Comparison of ENCODE assay signal across 12 cellular contexts in the genomic region with DNA sequence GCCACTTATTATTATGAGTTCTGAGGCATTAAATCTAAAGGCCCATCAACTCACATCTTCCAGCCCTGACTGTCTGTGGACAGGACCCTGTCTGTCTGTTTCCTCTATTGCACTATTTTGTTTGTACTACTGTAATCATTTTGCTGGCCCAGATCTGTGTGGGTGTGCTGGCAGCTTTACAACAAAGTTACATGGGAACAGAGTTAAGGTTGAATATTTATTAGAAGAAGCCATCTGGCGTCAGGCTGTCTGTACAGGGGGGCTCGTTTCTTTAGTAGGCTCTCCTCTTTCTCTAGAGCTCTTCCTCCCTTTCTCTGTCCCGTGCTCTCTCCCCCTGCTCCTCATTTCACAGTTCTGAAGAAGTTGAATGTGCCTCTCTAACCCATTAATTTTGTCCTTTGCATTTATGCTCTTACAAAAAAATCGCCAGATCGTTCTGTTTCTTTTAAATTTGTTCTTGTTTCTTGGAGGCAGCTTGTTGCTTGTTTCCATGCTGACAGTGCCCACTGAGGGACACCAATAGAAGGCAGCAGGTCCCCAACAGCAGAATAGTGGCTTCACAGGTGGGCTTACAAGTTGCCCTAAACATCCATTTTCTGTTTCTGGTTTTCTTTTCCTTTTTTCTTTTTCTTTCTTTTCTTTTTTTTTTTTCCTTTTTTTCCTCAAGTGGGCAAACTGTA.
DNase-seq lines count a peak whose midpoint lies in the region; TF ChIP-seq lines count a peak whose summit lies in the region.
"Had no signal": no experiment of that assay in that cellular context is flagged by ENCODE, and none has a peak within 500 bp of the region (broad histone marks: within the 10 kb centered on the region; RNA-seq: fewer than 3 reads in every experiment).

No MANE protein-coding gene starts in this region.

- no peaks in the 10 kb centered on the region for H3K9me2 ChIP-seq in Karpas-422 (replicated peaks; ENCODE audit: insufficient read depth, low read length)

- WGBS in stomach, 5 donors, result 29 to 49% (median 43%) methylated on average over 5 of the region's 5 CpGs

- TF ChIP-seq CTCF in A673 (conservative IDR thresholded peaks at IDR 0.05; ENCODE audit: low read depth, low read length) (0 out of 2 replicates have a peak, but pooled peaks have one; percentile 7), cardiac fibroblast (IDR thresholded peaks at IDR 0.05; ENCODE audit: low read depth, low read length) (no peak), stomach (IDR thresholded peaks at IDR 0.05) (no peak)

- H3K9ac ChIP-seq in Karpas-422 (ENCODE audit: low read length), result no peak overlapping the region

- H3K4me1 ChIP-seq in A673 (ENCODE audit: insufficient read depth, low read length, poor library complexity, severe bottlenecking) (peaks cover 54% of the 10 kb centered on the region), Karpas-422 (ENCODE audit: low read length) (no peaks in the 10 kb centered on the region), stomach (peaks cover 0 to 11% (median 0%) of the 10 kb centered on the region in 4 donors)
- H3K4me1 ChIP-seq: HAP-1 had no signal

- peak; percentile 89 for DNase-seq in A673 (ENCODE audit: low spot score)
- DNase-seq in M059J (ENCODE audit: low read depth), result peak; percentile 71
- DNase-seq in cardiac fibroblast (ENCODE audit: low read depth in 2 of 2), result peak; percentile 73 to 78
- DNase-seq in left kidney (ENCODE audit: low read depth, low spot score), result peak; percentile 88
- DNase-seq in NCI-H2196 treated with DMSO at 0.1 percent for 48 hours (lab: John Stamatoyannopoulos, UW; ENCODE audit: unreplicated experiment), result no peak
- DNase-seq in Karpas-422, result no peak
- DNase-seq in stomach, result no peak
- no peak for DNase-seq in ecto neural progenitor cell (ENCODE audit: low spot score)
- DNase-seq: amniotic stem cell, substantia nigra had no signal

- no peaks in the 10 kb centered on the region for H3K9me3 ChIP-seq in A673 (ENCODE audit: low read depth, low read length, poor library complexity, severe bottlenecking)
- H3K9me3 ChIP-seq in Karpas-422 (ENCODE audit: low read length), result no peaks in the 10 kb centered on the region
- no peaks in the 10 kb centered on the region for H3K9me3 ChIP-seq in stomach
- H3K9me3 ChIP-seq: HAP-1 had no signal

- no peak overlapping the region for H3K4me2 ChIP-seq in Karpas-422 (ENCODE audit: low read depth, low read length, poor library complexity, severe bottlenecking)

- TF ChIP-seq POLR2A in stomach (IDR thresholded peaks at IDR 0.05), result no peak

- intact Hi-C loops in A673 (cut with micrococcal nuclease; ENCODE audit: unreplicated experiment), result loop anchor here (10.0 kb wide), 1 partner anchor 310 kb away; a partner anchor contains a TSS
- intact Hi-C loops in stomach (cut with DNase I; ENCODE audit: low total_unique reads), result no loop called here

- CTCF ChIA-PET in A673 (lab: Charles Lee), result no interaction called here

- no peaks in the 10 kb centered on the region for H3K79me2 ChIP-seq in Karpas-422 (ENCODE audit: low read length)

- H3K27me3 ChIP-seq in A673 (replicated peaks; ENCODE audit: insufficient read depth, low read depth, low read length, poor library complexity) (no peaks in the 10 kb centered on the region), Karpas-422 (ENCODE audit: low read length) (no peaks in the 10 kb centered on the region), stomach (no peaks in the 10 kb centered on the region)

- H3K36me3 ChIP-seq in A673 (ENCODE audit: insufficient read depth, low read length, poor library complexity, severe bottlenecking) (no peaks in the 10 kb centered on the region), Karpas-422 (ENCODE audit: insufficient read depth, low read length) (no peaks in the 10 kb centered on the region), stomach (no peaks in the 10 kb centered on the region)
- H3K36me3 ChIP-seq: HAP-1 had no signal

- H3K4me3 ChIP-seq in A673 (ENCODE audit: low read depth, low read length, poor library complexity, severe bottlenecking) (peak overlapping the region; percentile 12), cardiac fibroblast (replicated peaks in 1 of 2; ENCODE audit: low read depth in 2 of 2, low read length in 2 of 2) (peak overlapping the region in 1 of 2 donors; percentile 9), Karpas-422 (ENCODE audit: low read length) (no peak overlapping the region), stomach (no peak overlapping the region)
- H3K4me3 ChIP-seq: HAP-1, skin epidermis had no signal

- H3K27ac ChIP-seq in A673 (ENCODE audit: low read depth, low read length, poor library complexity, severe bottlenecking), result peak overlapping the region; percentile 81
- H3K27ac ChIP-seq in Karpas-422 (ENCODE audit: low read length), result no peak overlapping the region
- H3K27ac ChIP-seq in stomach, result no peak overlapping the region
- H3K27ac ChIP-seq: skin epidermis had no signal

- no peaks in the 10 kb centered on the region for H4K20me1 ChIP-seq in Karpas-422 (ENCODE audit: insufficient read depth, low read depth, low read length)

- POLR2A ChIA-PET in A673 (lab: Charles Lee; ENCODE audit: low non-redundant PET), result no interaction called here

- no peak for TF ChIP-seq EP300 in stomach (IDR thresholded peaks at IDR 0.05)

- no TSS peak for BruUV-seq in A673 (replicated peaks; lab: Mats Ljungman, UMichigan)

- no peak overlapping the region for H2AFZ ChIP-seq in Karpas-422 (ENCODE audit: low read length)

Comparison
In these comparisons a context has a peak if more than half of its experiments do, and no peak if none do; other contexts are left out.
1. DNase-seq: peak in A673 (single experiment), M059J (single experiment), cardiac fibroblast (2 of 2) and left kidney (single experiment); none in NCI-H2196 treated with DMSO at 0.1 percent for 48 hours (single experiment), Karpas-422 (single experiment), stomach (single experiment) and ecto neural progenitor cell (single experiment).